Comparison of ENCODE assay signal across 8 cellular contexts in the genomic region with DNA sequence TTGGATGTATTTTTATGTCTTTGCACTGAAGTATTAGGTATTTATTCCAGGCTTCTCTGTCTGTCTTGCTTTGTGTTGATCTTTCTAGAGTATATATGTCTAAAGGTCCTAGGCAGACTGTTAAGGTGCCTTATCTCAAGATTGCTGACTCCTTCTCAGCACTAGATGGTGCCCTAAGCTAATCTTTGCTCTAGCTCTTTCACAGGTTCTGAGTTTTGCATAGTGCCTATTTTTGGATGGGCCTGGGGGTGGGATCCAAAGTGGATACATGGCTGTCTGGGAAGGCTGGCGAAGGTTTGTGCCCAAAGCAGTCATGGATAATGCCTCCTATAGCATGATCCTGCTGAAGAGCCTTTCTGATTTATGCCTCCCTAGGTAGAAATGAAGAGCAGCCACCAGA.
A peak's percentile ranks its signal among the peaks of the same experiment; 100 is the strongest.
DNase-seq lines count a peak whose midpoint lies in the region; ATAC-seq, FAIRE-seq and TF ChIP-seq lines count a peak whose summit lies in the region.

No MANE protein-coding gene starts in this region.

- no peaks in the 10 kb centered on the region for H3K36me3 ChIP-seq in colonic mucosa
- no peaks in the 10 kb centered on the region for H3K36me3 ChIP-seq in transverse colon
- H3K36me3 ChIP-seq in prostate gland, result no peaks in the 10 kb centered on the region

- 62% methylated on average over 1 of the region's 1 CpG; no CpG with 5 or more reads in 1 of the 2 donors for WGBS in transverse colon (ENCODE audit: low coverage in 1 of 2), 2 donors
- 100% methylated on average over 1 of the region's 1 CpG for WGBS in prostate gland

- peak; percentile 50; the same call in 1 of the 2 replicates for TF ChIP-seq CTCF in LNCAP (IDR thresholded peaks at IDR 0.05)
- TF ChIP-seq CTCF in colonic mucosa (IDR thresholded peaks at IDR 0.05), result peak; percentile 36
- TF ChIP-seq CTCF in transverse colon (IDR thresholded peaks at IDR 0.05), result peak; percentile 16 to 40 (median 36)
- peak in 2 of 4 experiments; percentile 28 to 34 for TF ChIP-seq CTCF in prostate gland (IDR thresholded peaks at IDR 0.05)

- H3K27ac ChIP-seq in colonic mucosa (no peak overlapping the region), transverse colon (no peak overlapping the region), prostate gland (no peak overlapping the region)

- intact Hi-C loops in Right ventricle myocardium superior (cut with DNase I), result no loop called here
- intact Hi-C loops in cardiac septum (cut with DNase I), result no loop called here
- intact Hi-C loops in colonic mucosa (cut with DNase I), result no loop called here
- intact Hi-C loops in transverse colon (cut with DNase I; ENCODE audit: low total_unique reads), result no loop called here
- intact Hi-C loops in prostate gland (cut with DNase I), result no loop called here

- H3K9ac ChIP-seq in colonic mucosa (ENCODE audit: low read depth in 2 of 2, low read length in 2 of 2), result no peak overlapping the region

- H3K4me1 ChIP-seq in colonic mucosa (no peaks in the 10 kb centered on the region), transverse colon (peaks cover 4 to 17% (median 11%) of the 10 kb centered on the region in 4 donors), prostate gland (replicated peaks) (no peaks in the 10 kb centered on the region)

- no peak overlapping the region for H3K4me3 ChIP-seq in colonic mucosa
- no peak overlapping the region for H3K4me3 ChIP-seq in transverse colon
- no peak overlapping the region for H3K4me3 ChIP-seq in prostate gland

- peak; percentile 53 for ATAC-seq in Right ventricle myocardium superior (ENCODE audit: poor library complexity)

- DNase-seq in Right ventricle myocardium superior, result no peak
- no peak for DNase-seq in cardiac septum (ENCODE audit: low spot score)
- DNase-seq in colonic mucosa, result no peak
- DNase-seq in transverse colon, result no peak
- DNase-seq in prostate gland (ENCODE audit: low spot score), result no peak
- no peak for DNase-seq in activated CD4-positive, alpha-beta T cell treated with anti-CD3 and anti-CD28 coated beads for 4 hours
- DNase-seq in GM19239 (ENCODE audit: insufficient read length, low spot score), result no peak

- no peak for FAIRE-seq in GM19239 (lab: Jason Lieb, UNC)

- no peak for TF ChIP-seq EP300 in transverse colon (IDR thresholded peaks at IDR 0.05; ENCODE audit: low read depth)

- H3K9me3 ChIP-seq in colonic mucosa (no peaks in the 10 kb centered on the region), transverse colon (peaks cover 0 to 7% of the 10 kb centered on the region in 2 donors), prostate gland (no peaks in the 10 kb centered on the region)

- no peaks in the 10 kb centered on the region for H3K27me3 ChIP-seq in colonic mucosa
- H3K27me3 ChIP-seq in transverse colon, result no peaks in the 10 kb centered on the region
- H3K27me3 ChIP-seq in prostate gland (replicated peaks; ENCODE audit: insufficient read depth), result no peaks in the 10 kb centered on the region

- in situ Hi-C loops in transverse colon (cut with MboI; ENCODE audit: low pct_ligation_motif_present in 1 of 4, low pct_unique_long_range_greater_than_20kb in 1 of 4, low sequenced_read_pairs in 3 of 4), result loop anchor here in 2 of 4 donors (25.0 kb wide), 2 partner anchors 408 to 583 kb away; no protein-coding TSS in a partner anchor

- no peak for TF ChIP-seq POLR2A in transverse colon (IDR thresholded peaks at IDR 0.05)
- TF ChIP-seq POLR2A in prostate gland (IDR thresholded peaks at IDR 0.05), result no peak
